In the genomic region with DNA sequence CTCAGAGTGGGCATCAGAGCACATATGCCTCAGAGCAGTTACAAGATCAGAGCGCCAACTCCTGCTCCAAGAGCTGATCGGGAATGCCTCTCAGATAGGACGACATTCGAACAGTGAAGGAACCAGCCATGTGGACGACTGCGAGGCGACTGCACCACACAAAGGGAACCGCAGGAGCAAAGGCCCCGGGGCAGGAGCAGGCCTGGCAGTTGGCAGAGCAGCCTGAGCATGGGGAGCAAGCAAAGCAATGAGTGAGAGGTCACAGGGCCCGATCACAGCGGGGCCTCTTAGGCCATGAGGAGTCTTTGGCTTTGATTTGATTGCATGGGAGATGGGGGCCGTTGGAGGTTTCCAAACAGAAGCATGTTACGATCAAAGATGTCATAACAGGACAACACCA, we compare ENCODE assay signal across 12 cellular contexts.
DNase-seq lines count a peak whose midpoint lies in the region; ATAC-seq lines count a peak whose summit lies in the region.
"Had no signal": no experiment of that assay in that cellular context is flagged by ENCODE, and none has a peak within 500 bp of the region (broad histone marks: within the 10 kb centered on the region; RNA-seq: fewer than 3 reads in every experiment).

No MANE protein-coding gene starts in this region.

- H3K27me3 ChIP-seq in subcutaneous abdominal adipose tissue (ENCODE audit: control insufficient read depth in 5 of 5, insufficient read depth in 4 of 5, low read length in 5 of 5): no peaks in the 10 kb centered on the region
- H3K27me3 ChIP-seq: cardiac muscle cell had no signal

- no peak for DNase-seq in activated CD4-positive, alpha-beta memory T cell treated with anti-CD3 and anti-CD28 coated beads, Interleukin-2, amount 10 ng/mL, durations not matched to agents 7 days and 5 days
- no peak for DNase-seq in activated CD4-positive, alpha-beta memory T cell treated with anti-CD3 and anti-CD28 coated beads for 36 hours
- DNase-seq in T-cell (no peak), immature natural killer cell (no peak), Kasumi-1 (lab: John Stamatoyannopoulos, UW) (no peak)
- DNase-seq in stimulated activated CD4-positive, alpha-beta T cell treated with anti-CD3 and anti-CD28 coated beads, Interleukin-4, amount 100 ng/mL, for 1 hour: no peak
- DNase-seq: activated CD4-positive, alpha-beta T cell treated with anti-CD3 and anti-CD28 coated beads, Interleukin-2, amount 50 U/mL, for 48 hours; SHP77 treated with DMSO at 0.1 percent for 48 hours; stimulated activated naive CD4-positive, alpha-beta T cell treated with Interleukin-2 at 50 U/mL for 16 hours had no signal

- intact Hi-C loops in activated CD4-positive, alpha-beta memory T cell treated with anti-CD3 and anti-CD28 coated beads for 36 hours (cut with micrococcal nuclease): no loop called here

- H3K4me1 Mint-ChIP-seq in activated CD4-positive, alpha-beta memory T cell treated with anti-CD3 and anti-CD28 coated beads, Interleukin-2, amount 10 ng/mL, durations not matched to agents 7 days and 5 days: peaks cover 57% of the 10 kb centered on the region
- H3K4me1 Mint-ChIP-seq in activated CD4-positive, alpha-beta memory T cell treated with anti-CD3 and anti-CD28 coated beads for 36 hours (ENCODE audit: low read depth): peaks cover 87% of the 10 kb centered on the region
- H3K4me1 Mint-ChIP-seq in T-cell: peaks cover 84 to 96% (median 94%) of the 10 kb centered on the region in 3 donors
- H3K4me1 Mint-ChIP-seq in immature natural killer cell: peaks cover 93 to 100% of the 10 kb centered on the region in 2 donors

- no peaks in the 10 kb centered on the region for H3K9me3 ChIP-seq in subcutaneous abdominal adipose tissue (ENCODE audit: control insufficient read depth in 5 of 5, low read length in 5 of 5)

- CTCF ChIA-PET in activated CD4-positive, alpha-beta memory T cell treated with anti-CD3 and anti-CD28 coated beads, Interleukin-2, amount 10 ng/mL, durations not matched to agents 7 days and 5 days (lab: Charles Lee): no interaction called here
- CTCF ChIA-PET in activated CD4-positive, alpha-beta memory T cell treated with anti-CD3 and anti-CD28 coated beads for 36 hours (lab: Charles Lee): no interaction called here
- CTCF ChIA-PET in T-cell (lab: Charles Lee): interaction anchor here (0.6 kb wide), 2 partner anchors 64 to 144 kb away, joined by 3 to 5 read pairs; a partner anchor contains a TSS

- H3K9ac ChIP-seq in subcutaneous abdominal adipose tissue (ENCODE audit: low read length in 5 of 5): no peak overlapping the region

- H3K9me3 Mint-ChIP-seq in activated CD4-positive, alpha-beta memory T cell treated with anti-CD3 and anti-CD28 coated beads, Interleukin-2, amount 10 ng/mL, durations not matched to agents 7 days and 5 days: no peaks in the 10 kb centered on the region
- no peaks in the 10 kb centered on the region for H3K9me3 Mint-ChIP-seq in activated CD4-positive, alpha-beta memory T cell treated with anti-CD3 and anti-CD28 coated beads for 36 hours
- H3K9me3 Mint-ChIP-seq in T-cell: no peaks in the 10 kb centered on the region
- no peaks in the 10 kb centered on the region for H3K9me3 Mint-ChIP-seq in immature natural killer cell

- peak overlapping the region; percentile 12 for H3K27ac Mint-ChIP-seq in activated CD4-positive, alpha-beta memory T cell treated with anti-CD3 and anti-CD28 coated beads, Interleukin-2, amount 10 ng/mL, durations not matched to agents 7 days and 5 days
- H3K27ac Mint-ChIP-seq in activated CD4-positive, alpha-beta memory T cell treated with anti-CD3 and anti-CD28 coated beads for 36 hours: no peak overlapping the region
- peak overlapping the region; percentile 89 to 93 for H3K27ac Mint-ChIP-seq in T-cell
- peak overlapping the region; percentile 92 to 100 (median 100) for H3K27ac Mint-ChIP-seq in immature natural killer cell

- POLR2A ChIA-PET in activated CD4-positive, alpha-beta memory T cell treated with anti-CD3 and anti-CD28 coated beads, Interleukin-2, amount 10 ng/mL, durations not matched to agents 7 days and 5 days (lab: Charles Lee): no interaction called here
- POLR2A ChIA-PET in activated CD4-positive, alpha-beta memory T cell treated with anti-CD3 and anti-CD28 coated beads for 36 hours (lab: Charles Lee): no interaction called here
- POLR2A ChIA-PET in T-cell (lab: Charles Lee): no interaction called here

- H3K27ac ChIP-seq in subcutaneous abdominal adipose tissue (ENCODE audit: low read depth, low read length): peak overlapping the region; percentile 29
- H3K27ac ChIP-seq: cardiac muscle cell had no signal

- H3K4me1 ChIP-seq in subcutaneous abdominal adipose tissue (ENCODE audit: control insufficient read depth in 5 of 5, insufficient read depth in 5 of 5, low read length in 5 of 5): peaks cover 3 to 52% (median 37%) of the 10 kb centered on the region in 5 donors

- no peak overlapping the region for H3K4me3 Mint-ChIP-seq in activated CD4-positive, alpha-beta memory T cell treated with anti-CD3 and anti-CD28 coated beads, Interleukin-2, amount 10 ng/mL, durations not matched to agents 7 days and 5 days
- no peak overlapping the region for H3K4me3 Mint-ChIP-seq in activated CD4-positive, alpha-beta memory T cell treated with anti-CD3 and anti-CD28 coated beads for 36 hours
- H3K4me3 Mint-ChIP-seq in T-cell (peak overlapping the region; percentile 4 to 99 (median 21)), immature natural killer cell (peak overlapping the region; percentile 55 to 100 (median 75))

- no peak overlapping the region for H3K4me3 ChIP-seq in subcutaneous abdominal adipose tissue (ENCODE audit: low read depth in 1 of 5, low read length in 5 of 5)
- H3K4me3 ChIP-seq: cardiac muscle cell had no signal

- peaks cover 69% of the 10 kb centered on the region for H3K36me3 Mint-ChIP-seq in activated CD4-positive, alpha-beta memory T cell treated with anti-CD3 and anti-CD28 coated beads, Interleukin-2, amount 10 ng/mL, durations not matched to agents 7 days and 5 days (ENCODE audit: low read depth)
- H3K36me3 Mint-ChIP-seq in activated CD4-positive, alpha-beta memory T cell treated with anti-CD3 and anti-CD28 coated beads for 36 hours: peaks cover 48% of the 10 kb centered on the region
- H3K36me3 Mint-ChIP-seq in T-cell (peaks cover 73% of the 10 kb centered on the region), immature natural killer cell (peaks cover 26 to 72% (median 27%) of the 10 kb centered on the region in 3 donors)

- no peaks in the 10 kb centered on the region for H3K27me3 Mint-ChIP-seq in activated CD4-positive, alpha-beta memory T cell treated with anti-CD3 and anti-CD28 coated beads, Interleukin-2, amount 10 ng/mL, durations not matched to agents 7 days and 5 days
- H3K27me3 Mint-ChIP-seq in activated CD4-positive, alpha-beta memory T cell treated with anti-CD3 and anti-CD28 coated beads for 36 hours: no peaks in the 10 kb centered on the region
- H3K27me3 Mint-ChIP-seq in T-cell (no peaks in the 10 kb centered on the region), immature natural killer cell (ENCODE audit: low read depth in 3 of 3) (peaks cover 23 to 46% (median 32%) of the 10 kb centered on the region in 3 donors)

- H3K36me3 ChIP-seq in subcutaneous abdominal adipose tissue (ENCODE audit: control insufficient read depth in 5 of 5, insufficient read depth in 5 of 5, low read length in 5 of 5): peaks cover 0 to 55% (median 26%) of the 10 kb centered on the region in 5 donors
- H3K36me3 ChIP-seq: cardiac muscle cell had no signal

- ATAC-seq in T-cell (replicated peaks in 1 of 4): no peak
- ATAC-seq in GM19463 (IDR thresholded peaks at IDR 0.05; ENCODE audit: unreplicated experiment): no peak

Comparison
In these comparisons a context has a peak if more than half of its experiments do, and no peak if none do; other contexts are left out.
1. H3K4me3 Mint-ChIP-seq: peak in T-cell (3 of 3) and immature natural killer cell (5 of 5); none in activated CD4-positive, alpha-beta memory T cell treated with anti-CD3 and anti-CD28 coated beads, Interleukin-2, amount 10 ng/mL, durations not matched to agents 7 days and 5 days (single experiment) and activated CD4-positive, alpha-beta memory T cell treated with anti-CD3 and anti-CD28 coated beads for 36 hours (single experiment).
2. CTCF ChIA-PET loops: an anchor here in T-cell (0.6 kb wide); none called in activated CD4-positive, alpha-beta memory T cell treated with anti-CD3 and anti-CD28 coated beads, Interleukin-2, amount 10 ng/mL, durations not matched to agents 7 days and 5 days and activated CD4-positive, alpha-beta memory T cell treated with anti-CD3 and anti-CD28 coated beads for 36 hours.